In the genomic region with DNA sequence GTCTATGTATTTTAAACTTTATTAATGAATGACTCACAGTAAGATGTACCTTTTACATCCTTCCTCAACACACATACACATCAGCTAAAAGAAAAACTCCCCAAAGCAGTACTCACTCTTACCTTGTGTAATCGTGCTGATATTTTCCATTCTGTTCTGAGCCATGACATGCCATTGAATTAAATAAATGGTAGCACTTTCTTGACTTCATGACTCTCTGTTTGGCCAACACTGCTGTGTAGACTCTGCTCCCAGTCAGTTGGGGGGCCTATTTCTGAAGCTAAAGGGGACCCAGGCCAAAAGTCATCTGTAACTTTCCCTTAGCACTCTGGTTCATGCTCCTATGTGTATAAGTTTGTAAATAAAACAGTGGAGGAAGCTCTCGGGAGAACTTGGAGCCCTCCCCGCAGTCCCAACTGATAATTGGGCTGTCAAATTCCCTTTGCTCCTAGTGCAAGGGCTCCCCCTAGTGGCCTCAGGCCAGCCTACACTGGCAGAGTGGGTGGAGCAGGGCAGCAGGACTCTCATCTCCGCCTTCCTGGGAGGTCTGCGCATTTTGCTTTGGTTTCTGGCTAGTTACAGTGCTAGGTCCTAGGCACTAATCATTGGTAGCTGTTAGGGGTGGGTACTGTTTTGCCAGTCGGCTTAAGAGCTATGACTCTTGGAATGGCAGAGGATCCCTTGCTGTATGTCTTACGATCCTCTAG, we compare ENCODE assay signal across 8 cellular contexts. TPM values are rescaled to one million over a fixed set of nuclear protein-coding genes. Genes with fewer than 3 reads are reported as not detected.
DNase-seq lines count a peak whose midpoint lies in the region; ATAC-seq and TF ChIP-seq lines count a peak whose summit lies in the region.

No MANE protein-coding gene starts in this region.

- peaks cover 11% of the 10 kb centered on the region for H3K4me1 ChIP-seq in lower lobe of right lung

- H3K9me3 ChIP-seq in lower lobe of right lung, result no peaks in the 10 kb centered on the region

- no peak overlapping the region for H3K4me3 Mint-ChIP-seq in activated CD4-positive, alpha-beta T cell treated with anti-CD3 and anti-CD28 coated beads, Interleukin-2, amount 10 ng/mL, durations not matched to agents 7 days and 5 days

- no peak overlapping the region for H3K27ac ChIP-seq in lower lobe of right lung

- H3K4me3 ChIP-seq in lower lobe of right lung, result no peak overlapping the region

- H3K27me3 Mint-ChIP-seq in activated CD4-positive, alpha-beta T cell treated with anti-CD3 and anti-CD28 coated beads, Interleukin-2, amount 10 ng/mL, durations not matched to agents 7 days and 5 days, result no peaks in the 10 kb centered on the region

- H3K27ac Mint-ChIP-seq in activated CD4-positive, alpha-beta T cell treated with anti-CD3 and anti-CD28 coated beads, Interleukin-2, amount 10 ng/mL, durations not matched to agents 7 days and 5 days, result no peak overlapping the region

- no peaks in the 10 kb centered on the region for H3K4me1 Mint-ChIP-seq in activated CD4-positive, alpha-beta T cell treated with anti-CD3 and anti-CD28 coated beads, Interleukin-2, amount 10 ng/mL, durations not matched to agents 7 days and 5 days

- CTCF ChIA-PET in activated CD4-positive, alpha-beta T cell treated with anti-CD3 and anti-CD28 coated beads, Interleukin-2, amount 10 ng/mL, durations not matched to agents 7 days and 5 days (lab: Charles Lee), result interaction anchor here (0.6 to 1.3 kb wide), 2 partner anchors 11 to 41 kb away, joined by 5 to 8 read pairs; no protein-coding TSS in a partner anchor

- no peaks in the 10 kb centered on the region for H3K36me3 Mint-ChIP-seq in activated CD4-positive, alpha-beta T cell treated with anti-CD3 and anti-CD28 coated beads, Interleukin-2, amount 10 ng/mL, durations not matched to agents 7 days and 5 days (ENCODE audit: low read depth)

- no peaks in the 10 kb centered on the region for H3K27me3 ChIP-seq in lower lobe of right lung (ENCODE audit: low read depth)

- H3K9me3 Mint-ChIP-seq in activated CD4-positive, alpha-beta T cell treated with anti-CD3 and anti-CD28 coated beads, Interleukin-2, amount 10 ng/mL, durations not matched to agents 7 days and 5 days, result no peaks in the 10 kb centered on the region

- POLR2A ChIA-PET in activated CD4-positive, alpha-beta T cell treated with anti-CD3 and anti-CD28 coated beads, Interleukin-2, amount 10 ng/mL, durations not matched to agents 7 days and 5 days (lab: Charles Lee), result no interaction called here

- DNase-seq in C1 segment of cervical spinal cord (lab: John Stamatoyannopoulos, UW) (peak in 12 of 14 donors; percentile 8 to 71 (median 39)), NCI-H446 treated with DMSO at 0.1 percent for 48 hours (lab: John Stamatoyannopoulos, UW) (peak; percentile 60), dermis microvascular lymphatic vessel endothelial cell (ENCODE audit: low read depth in 2 of 2) (peak; percentile 44 to 62), lower lobe of right lung (peak; percentile 82)
- peak; percentile 74 for DNase-seq in activated CD4-positive, alpha-beta T cell treated with anti-CD3 and anti-CD28 coated beads, Interleukin-2, amount 10 ng/mL, durations not matched to agents 7 days and 5 days
- DNase-seq in stimulated activated CD8-positive, alpha-beta memory T cell treated with anti-CD3 and anti-CD28 coated beads, Interleukin-15, amount 100 ng/mL, for 1 hour (ENCODE audit: low read depth), result peak; percentile 26

- H3K36me3 ChIP-seq in lower lobe of right lung, result no peaks in the 10 kb centered on the region

- intact Hi-C loops in lower lobe of right lung (cut with DNase I), result no loop called here

- TF ChIP-seq CTCF in lower lobe of right lung (IDR thresholded peaks at IDR 0.05), result peak; percentile 90

- ATAC-seq in GM19035 (IDR thresholded peaks at IDR 0.05; ENCODE audit: unreplicated experiment), result peak; percentile 86
- peak; percentile 78 for ATAC-seq in HG03280 (IDR thresholded peaks at IDR 0.05; ENCODE audit: unreplicated experiment)
- peak; percentile 87 to 88 for ATAC-seq in lower lobe of right lung

RNA-seq across cellular contexts. Expression of gene FYB2, which starts 1.7 kb away (rescaled TPM):
- not detected for total RNA-seq in activated CD4-positive, alpha-beta T cell treated with anti-CD3 and anti-CD28 coated beads, Interleukin-2, amount 10 ng/mL, durations not matched to agents 7 days and 5 days
- under 0.01 TPM in 1 of 2 replicates, not detected in the other for total RNA-seq in dermis microvascular lymphatic vessel endothelial cell
- 3.8 TPM for total RNA-seq in lower lobe of right lung

RNA-seq across cellular contexts. Expression of gene C8A, which starts 33.7 kb away (rescaled TPM):
- not detected for total RNA-seq in activated CD4-positive, alpha-beta T cell treated with anti-CD3 and anti-CD28 coated beads, Interleukin-2, amount 10 ng/mL, durations not matched to agents 7 days and 5 days
- total RNA-seq in dermis microvascular lymphatic vessel endothelial cell (not detected in 2 replicates), lower lobe of right lung (not detected)

Comparison
In these comparisons a context has a peak if more than half of its experiments do, and no peak if none do; other contexts are left out.
1. DNase-seq: peak in every context shown above with its lines; median percentile 82 in lower lobe of right lung; 74 in activated CD4-positive, alpha-beta T cell treated with anti-CD3 and anti-CD28 coated beads, Interleukin-2, amount 10 ng/mL, durations not matched to agents 7 days and 5 days; 60 in NCI-H446 treated with DMSO at 0.1 percent for 48 hours; 53 in dermis microvascular lymphatic vessel endothelial cell; 39 in C1 segment of cervical spinal cord; 26 in stimulated activated CD8-positive, alpha-beta memory T cell treated with anti-CD3 and anti-CD28 coated beads, Interleukin-15, amount 100 ng/mL, for 1 hour.